Comparison of ENCODE assay signal across 26 cellular contexts in genomic region chr12:33376153-33376552, GRCh38.
"Had no signal": no experiment of that assay in that cellular context is flagged by ENCODE, and none has a peak within 500 bp of the region (broad histone marks: within the 10 kb centered on the region; RNA-seq: fewer than 3 reads in every experiment).

No MANE protein-coding gene starts in this region.

- FAIRE-seq: small intestine, urothelium cell line had no signal

- H2AFZ ChIP-seq: neural progenitor cell, parathyroid adenoma had no signal

- DNase-seq: natural killer cell; occipital lobe; ovary; posterior cingulate gyrus; psoas muscle; right cardiac atrium; right lobe of liver; sigmoid colon; small intestine; stimulated activated CD4-positive, alpha-beta T cell treated with anti-CD3 and anti-CD28 coated beads, Interleukin-15, amount 100 ng/mL, for 24 hours; stimulated activated CD4-positive, alpha-beta T cell treated with anti-CD3 and anti-CD28 coated beads, Interleukin-2, amount 100 ng/mL, for 24 hours; stimulated activated CD4-positive, alpha-beta T cell treated with anti-CD3 and anti-CD28 coated beads, Interleukin-2, amount 100 ng/mL, for 48 hours; stimulated activated CD4-positive, alpha-beta T cell treated with anti-CD3 and anti-CD28 coated beads, Interleukin-4, amount 100 ng/mL, for 24 hours; stimulated activated naive B cell treated with anti-CD40 and anti-IgM and Interleukin-4, amounts not matched to agents 10 μg/mL and 1 μg/mL and 100 μg/mL, for 72 hours; stimulated activated naive CD4-positive, alpha-beta T cell treated with Interleukin-2 at 50 U/mL for 16 hours; stomach; thyroid gland; trophoblast cell; upper lobe of left lung had no signal

- H3K4me2 ChIP-seq: neural progenitor cell had no signal

- H3K4me3 ChIP-seq: neural progenitor cell, ovary, psoas muscle, right lobe of liver, sigmoid colon, stomach, thoracic aorta, thyroid gland, tibial nerve, upper lobe of left lung, vagina had no signal

- ATAC-seq: natural killer cell; psoas muscle; right cardiac atrium; right lobe of liver; stimulated activated effector memory CD8-positive, alpha-beta T cell treated with anti-CD3 and anti-CD28 coated beads, Interleukin-12 subunit alpha, Interleukin-12 subunit beta, amount 100 ng/mL, for 72 hours; stimulated activated naive B cell treated with anti-CD40 and anti-IgM and Interleukin-4, amounts not matched to agents 10 μg/mL and 1 μg/mL and 100 μg/mL, for 72 hours had no signal

- H3K27ac ChIP-seq: neural progenitor cell, ovary, parathyroid adenoma, psoas muscle, right lobe of liver, sigmoid colon, stomach, thoracic aorta, thyroid gland, tibial nerve, upper lobe of left lung, vagina had no signal

- H3K4me1 ChIP-seq: neural progenitor cell, parathyroid adenoma, psoas muscle, right lobe of liver, sigmoid colon, stomach, thyroid gland, tibial nerve, upper lobe of left lung, vagina had no signal

- H3K79me2 ChIP-seq: parathyroid adenoma had no signal

- H3K27me3 ChIP-seq: neural progenitor cell, ovary, sigmoid colon, stomach, thyroid gland, tibial nerve, upper lobe of left lung, vagina had no signal

- H3K36me3 ChIP-seq: neural progenitor cell, ovary, right lobe of liver, sigmoid colon, stomach, thoracic aorta, thyroid gland, tibial nerve, upper lobe of left lung, vagina had no signal

- H3K9me3 ChIP-seq: ovary, psoas muscle, right lobe of liver, sigmoid colon, stomach, thoracic aorta, thyroid gland, tibial nerve, upper lobe of left lung, vagina had no signal

- H3K9ac ChIP-seq: neural progenitor cell, parathyroid adenoma had no signal
